Comparison of ENCODE assay signal across 16 cellular contexts in the genomic region with DNA sequence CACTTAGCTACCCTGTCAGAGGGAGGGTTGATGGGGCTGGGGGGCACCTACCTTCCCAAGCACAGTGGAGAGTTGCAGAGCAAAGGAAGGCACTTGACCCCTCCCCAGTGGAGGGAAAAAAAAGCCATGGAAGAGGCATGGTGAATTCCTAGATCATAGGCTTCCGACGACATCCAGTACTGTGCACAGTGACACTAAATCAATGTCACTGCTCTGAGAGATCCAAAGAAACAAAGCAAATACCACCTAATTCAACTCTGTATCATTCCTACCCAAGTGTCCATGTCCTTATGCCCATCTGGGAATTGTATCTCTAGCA.
"Had no signal": no experiment of that assay in that cellular context is flagged by ENCODE, and none has a peak within 500 bp of the region (broad histone marks: within the 10 kb centered on the region; RNA-seq: fewer than 3 reads in every experiment).

No MANE protein-coding gene starts in this region.

- H3K4me2 ChIP-seq: SK-N-SH had no signal

- H3K9me3 ChIP-seq: SK-N-SH had no signal

- H3K9ac ChIP-seq: SK-N-SH had no signal

- DNase-seq: KBM-7, MV-4-11, NCI-H1048, NCI-H1105, NCI-H1436 treated with DMSO at 0.1 percent for 48 hours, NCI-H1694, NCI-H187 treated with DMSO at 0.1 percent for 48 hours, NCI-H2029 treated with DMSO at 0.1 percent for 48 hours, NCI-H2171 treated with DMSO at 0.1 percent for 48 hours, NCI-H345, NCI-H446 treated with DMSO at 0.1 percent for 48 hours, NCI-H526 treated with DMSO at 0.1 percent for 48 hours, NCI-H748 treated with DMSO at 0.1 percent for 48 hours, Right ventricle myocardium superior, RPMI8226, SK-N-SH had no signal
